ENCODE assay signal across 18 cellular contexts in the genomic region with DNA sequence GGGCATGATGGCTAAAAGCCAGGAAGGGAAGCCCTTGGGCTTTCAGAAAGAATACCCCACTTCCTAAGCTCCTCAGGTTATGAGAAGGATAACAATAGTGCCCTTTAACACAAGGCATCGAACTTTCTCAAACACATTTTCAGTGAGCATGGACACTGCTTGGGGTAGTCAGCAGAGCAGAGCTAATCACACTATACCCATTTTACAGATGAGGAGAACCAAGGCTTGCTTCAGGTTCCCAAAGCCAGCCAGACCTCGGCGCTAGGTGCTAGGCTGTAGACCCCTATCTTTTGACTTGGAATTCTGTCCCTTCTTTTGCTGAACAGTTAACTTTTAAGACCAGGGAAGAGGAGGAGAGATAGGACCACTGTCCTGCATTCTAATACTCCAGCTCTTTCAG. TPM values are rescaled to one million over a fixed set of nuclear protein-coding genes. Genes with fewer than 3 reads are reported as not detected.
DNase-seq lines count a peak whose midpoint lies in the region; ATAC-seq and TF ChIP-seq lines count a peak whose summit lies in the region.
"Had no signal": no experiment of that assay in that cellular context is flagged by ENCODE, and none has a peak within 500 bp of the region (broad histone marks: within the 10 kb centered on the region; RNA-seq: fewer than 3 reads in every experiment).

No MANE protein-coding gene starts in this region.

- H3K27ac Mint-ChIP-seq in T-helper 1 cell treated with Interleukin-12 subunit alpha and Interleukin-12 subunit beta and Interleukin-4 antibody, amounts not matched to agents 30 μg/mL and 1 μg/mL, for 36 hours, result no peak overlapping the region
- H3K27ac Mint-ChIP-seq in GM23338, result no peak overlapping the region
- no peak overlapping the region for H3K27ac Mint-ChIP-seq in brain
- H3K27ac Mint-ChIP-seq in nephron progenitor cell, result no peak overlapping the region

- H3K4me1 Mint-ChIP-seq in T-helper 1 cell treated with Interleukin-12 subunit alpha and Interleukin-12 subunit beta and Interleukin-4 antibody, amounts not matched to agents 30 μg/mL and 1 μg/mL, for 36 hours (ENCODE audit: low read depth), result peaks cover 19% of the 10 kb centered on the region
- H3K4me1 Mint-ChIP-seq in GM23338 (peaks cover 23% of the 10 kb centered on the region; the same call in 2 of the 3 replicates), brain (peaks cover 66% of the 10 kb centered on the region), nephron progenitor cell (peaks cover 44% of the 10 kb centered on the region)

- H2AFZ ChIP-seq in GM23338, result peak overlapping the region; percentile 94; the same call in 1 of the 2 replicates

- no peaks in the 10 kb centered on the region for H3K9me3 Mint-ChIP-seq in T-helper 1 cell treated with Interleukin-12 subunit alpha and Interleukin-12 subunit beta and Interleukin-4 antibody, amounts not matched to agents 30 μg/mL and 1 μg/mL, for 36 hours
- no peaks in the 10 kb centered on the region; the same call in 2 of the 3 replicates for H3K9me3 Mint-ChIP-seq in GM23338
- peaks cover 0 to 4% (median 3%) of the 10 kb centered on the region in 5 experiments for H3K9me3 Mint-ChIP-seq in brain
- H3K9me3 Mint-ChIP-seq in nephron progenitor cell, result peaks cover 13% of the 10 kb centered on the region

- no peaks in the 10 kb centered on the region for H3K36me3 Mint-ChIP-seq in T-helper 1 cell treated with Interleukin-12 subunit alpha and Interleukin-12 subunit beta and Interleukin-4 antibody, amounts not matched to agents 30 μg/mL and 1 μg/mL, for 36 hours (ENCODE audit: low read depth)
- H3K36me3 Mint-ChIP-seq in GM23338 (ENCODE audit: low read depth) (no peaks in the 10 kb centered on the region), brain (no peaks in the 10 kb centered on the region), nephron progenitor cell (ENCODE audit: low read depth) (no peaks in the 10 kb centered on the region)

- H3K36me3 ChIP-seq in GM23338 (ENCODE audit: insufficient read depth), result no peaks in the 10 kb centered on the region
- H3K36me3 ChIP-seq: BLaER1, esophagus squamous epithelium, Peyer's patch had no signal

- peaks cover 75% of the 10 kb centered on the region for H3K27me3 Mint-ChIP-seq in T-helper 1 cell treated with Interleukin-12 subunit alpha and Interleukin-12 subunit beta and Interleukin-4 antibody, amounts not matched to agents 30 μg/mL and 1 μg/mL, for 36 hours (ENCODE audit: low read depth)
- H3K27me3 Mint-ChIP-seq in GM23338 (ENCODE audit: insufficient read depth, low read depth, poor library complexity), result peaks cover 28% of the 10 kb centered on the region
- H3K27me3 Mint-ChIP-seq in brain, result peaks cover 52% of the 10 kb centered on the region
- H3K27me3 Mint-ChIP-seq in nephron progenitor cell (ENCODE audit: low read depth, poor library complexity), result peaks cover 80% of the 10 kb centered on the region

- no peak for ATAC-seq in GM23338
- no peak for ATAC-seq in HG03095 (IDR thresholded peaks at IDR 0.05; ENCODE audit: unreplicated experiment)
- ATAC-seq: left ventricle myocardium superior had no signal

- H3K27me3 ChIP-seq in GM23338 (ENCODE audit: insufficient read depth), result peaks cover 58% of the 10 kb centered on the region

- H3K79me2 ChIP-seq in GM23338 (replicated peaks; ENCODE audit: insufficient read depth), result no peaks in the 10 kb centered on the region

- peak overlapping the region; percentile 58 for H3K4me3 Mint-ChIP-seq in T-helper 1 cell treated with Interleukin-12 subunit alpha and Interleukin-12 subunit beta and Interleukin-4 antibody, amounts not matched to agents 30 μg/mL and 1 μg/mL, for 36 hours
- H3K4me3 Mint-ChIP-seq in GM23338, result no peak overlapping the region
- peak overlapping the region; percentile 86 to 92 (median 90) for H3K4me3 Mint-ChIP-seq in brain
- peak overlapping the region; percentile 80 for H3K4me3 Mint-ChIP-seq in nephron progenitor cell

- TF ChIP-seq CTCF in GM23338 (conservative IDR thresholded peaks at IDR 0.05; ENCODE audit: low read depth in 2 of 2), result no peak
- no peak for TF ChIP-seq CTCF in brain (conservative IDR thresholded peaks at IDR 0.05)
- TF ChIP-seq CTCF in nephron progenitor cell (IDR thresholded peaks at IDR 0.05), result no peak

- H3K27ac ChIP-seq in GM23338 (ENCODE audit: low read depth), result no peak overlapping the region
- H3K27ac ChIP-seq: BLaER1, esophagus squamous epithelium, Peyer's patch had no signal

- no peak overlapping the region for H3K4me2 ChIP-seq in GM23338

- no peak overlapping the region for H3K4me3 ChIP-seq in GM23338

- H3K9me2 ChIP-seq in GM23338 (ENCODE audit: insufficient read depth), result no peaks in the 10 kb centered on the region

- H3K4me1 ChIP-seq in GM23338 (ENCODE audit: insufficient read depth), result no peaks in the 10 kb centered on the region; the same call in 1 of the 2 replicates

- DNase-seq in T-helper 1 cell (no peak), GM23338 (ENCODE audit: low spot score) (no peak), nephron progenitor cell (no peak), Kasumi-1 (lab: John Stamatoyannopoulos, UW) (no peak), occipital lobe (lab: John Stamatoyannopoulos, UW) (no peak)
- DNase-seq: 8988T; activated CD4-positive, alpha-beta T cell treated with anti-CD3 and anti-CD28 coated beads, Interleukin-2, amount 50 U/mL, for 4 hours; esophagus squamous epithelium; left ventricle myocardium superior; NCI-H1436 treated with DMSO at 0.1 percent for 48 hours; NCI-H774; Peyer's patch; stimulated activated CD4-positive, alpha-beta T cell treated with anti-CD3 and anti-CD28 coated beads, Interleukin-12 subunit alpha, Interleukin-12 subunit beta, amount 100 ng/mL, for 4 hours had no signal

- H4K20me1 ChIP-seq in GM23338 (replicated peaks; ENCODE audit: insufficient read depth), result no peaks in the 10 kb centered on the region

- H3F3A ChIP-seq in GM23338 (replicated peaks; ENCODE audit: low read depth), result peaks cover 5% of the 10 kb centered on the region; the same call in 1 of the 2 replicates

RNA-seq across cellular contexts. Expression of gene NEURL1, which starts 1.8 kb away (rescaled TPM):
- 1.1 and 3.8 TPM in 2 replicates for total RNA-seq in GM23338 (2014; rRNA removed; shearing (Covaris generic))
- polyA plus RNA-seq in GM23338 (2016; fragmentation: Nextera tagmentation; extraction: Ambion mirVana) (0.71 and 0.82 TPM in 2 replicates), brain (ENCODE audit: insufficient read depth, low read depth, low replicate concordance) (71.6 TPM)
- total RNA-seq in occipital lobe, result 25.1 TPM
- total RNA-seq: HT1080, left ventricle myocardium superior had no signal

RNA-seq across cellular contexts. Expression of gene CALHM3, which starts 16.3 kb away (rescaled TPM):
- total RNA-seq in GM23338 (2014; rRNA removed; shearing (Covaris generic)), result 0.14 TPM in 1 of 2 replicates, not detected in the other
- polyA plus RNA-seq in GM23338 (2016; fragmentation: Nextera tagmentation; extraction: Ambion mirVana), result 0.19 TPM in 1 of 2 replicates, not detected in the other
- polyA plus RNA-seq in brain (ENCODE audit: insufficient read depth, low read depth, low replicate concordance), result not detected
- total RNA-seq in occipital lobe, result not detected
- total RNA-seq: esophagus squamous epithelium, HT1080, left ventricle myocardium superior, Peyer's patch had no signal

RNA-seq across cellular contexts. Expression of gene CALHM1, which starts 36.6 kb away (rescaled TPM):
- total RNA-seq in GM23338 (2014; rRNA removed; shearing (Covaris generic)), result 0.93 TPM in 1 of 2 replicates, not detected in the other
- polyA plus RNA-seq in GM23338 (2016; fragmentation: Nextera tagmentation; extraction: Ambion mirVana) (0.11 and 0.16 TPM in 2 replicates), brain (ENCODE audit: insufficient read depth, low read depth, low replicate concordance) (0.37 TPM)
- total RNA-seq in occipital lobe, result not detected
- total RNA-seq: esophagus squamous epithelium, HT1080, left ventricle myocardium superior had no signal

RNA-seq across cellular contexts. Expression of gene CALHM2, which starts 43.2 kb away (rescaled TPM):
- total RNA-seq in GM23338 (2014; rRNA removed; shearing (Covaris generic)), result 2.1 and 2.7 TPM in 2 replicates
- polyA plus RNA-seq in GM23338 (2016; fragmentation: Nextera tagmentation; extraction: Ambion mirVana) (2.1 and 2.2 TPM in 2 replicates), brain (ENCODE audit: insufficient read depth, low read depth, low replicate concordance) (29.1 TPM)
- 3.1 TPM for total RNA-seq in occipital lobe
- total RNA-seq: HT1080 had no signal
